13 cellular contexts compared by ENCODE assay signal in the genomic region with DNA sequence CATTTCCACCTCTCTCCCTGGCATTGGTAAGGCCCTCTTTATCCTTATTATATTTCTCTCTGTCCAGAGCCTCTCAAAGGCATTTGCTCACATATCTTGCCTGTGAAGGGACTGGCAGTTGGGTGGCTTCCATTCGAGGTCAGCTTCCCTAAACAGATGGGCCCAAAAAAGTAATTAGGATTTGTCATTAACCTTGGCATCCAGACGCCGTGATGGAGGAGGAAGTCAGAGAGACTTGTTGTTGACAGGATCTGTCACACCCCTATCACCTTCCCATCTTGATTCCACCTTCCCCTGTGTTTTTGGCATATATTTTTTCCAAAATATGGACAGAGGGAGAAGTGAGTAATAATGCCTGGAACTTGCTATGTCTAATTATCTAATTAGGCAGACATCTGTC. TPM values are rescaled to one million over a fixed set of nuclear protein-coding genes. Genes with fewer than 3 reads are reported as not detected.
DNase-seq lines count a peak whose midpoint lies in the region; ATAC-seq lines count a peak whose summit lies in the region.
"Had no signal": no experiment of that assay in that cellular context is flagged by ENCODE, and none has a peak within 500 bp of the region (broad histone marks: within the 10 kb centered on the region; RNA-seq: fewer than 3 reads in every experiment).

No MANE protein-coding gene starts in this region.

- DNase-seq in DMS 273 (lab: John Stamatoyannopoulos, UW; ENCODE audit: unreplicated experiment), result peak; percentile 70
- DNase-seq in NCI-H1694 (lab: John Stamatoyannopoulos, UW), result peak; percentile 89
- peak; percentile 98 for DNase-seq in NCI-H446 treated with DMSO at 0.1 percent for 48 hours (lab: John Stamatoyannopoulos, UW)
- peak; percentile 56 for DNase-seq in cerebellum (ENCODE audit: low spot score)
- no peak for DNase-seq in NOMO-1 (lab: John Stamatoyannopoulos, UW; ENCODE audit: unreplicated experiment in 2 of 2)
- DNase-seq in NCI-H748 treated with DMSO at 0.1 percent for 48 hours (lab: John Stamatoyannopoulos, UW), result no peak
- DNase-seq: ACHN; CD4-positive, CD25-positive, alpha-beta regulatory T cell; DND-41; GF-D8; GOT3; H9 had no signal

- no peak for ATAC-seq in HG03280 (IDR thresholded peaks at IDR 0.05; ENCODE audit: unreplicated experiment)

RNA-seq across cellular contexts. Expression of a gene that starts 54.0 kb away (rescaled TPM):
- 2.6 TPM for total RNA-seq in cerebellum
- total RNA-seq: H9 had no signal

Comparison
In these comparisons a context has a peak if more than half of its experiments do, and no peak if none do; other contexts are left out.
1. DNase-seq: peak in DMS 273 (single experiment), NCI-H1694 (single experiment), NCI-H446 treated with DMSO at 0.1 percent for 48 hours (single experiment) and cerebellum (single experiment); none in NOMO-1 (0 of 2) and NCI-H748 treated with DMSO at 0.1 percent for 48 hours (single experiment).